In genomic region chr1:227134686-227135314, GRCh38 we compare ENCODE assay signal across 1 cellular context.
TF ChIP-seq lines count a peak whose summit lies in the region.

No MANE protein-coding gene starts in this region.

TF ChIP-seq in K562, 482 proteins besides CTCF, POLR2A, EP300 and RAD21 (continued from another document):
- no peak for TF ChIP-seq FUS (optimal IDR thresholded peaks at IDR 0.05; ENCODE audit: low read depth, low read length)
- TF ChIP-seq, protein P1, sequence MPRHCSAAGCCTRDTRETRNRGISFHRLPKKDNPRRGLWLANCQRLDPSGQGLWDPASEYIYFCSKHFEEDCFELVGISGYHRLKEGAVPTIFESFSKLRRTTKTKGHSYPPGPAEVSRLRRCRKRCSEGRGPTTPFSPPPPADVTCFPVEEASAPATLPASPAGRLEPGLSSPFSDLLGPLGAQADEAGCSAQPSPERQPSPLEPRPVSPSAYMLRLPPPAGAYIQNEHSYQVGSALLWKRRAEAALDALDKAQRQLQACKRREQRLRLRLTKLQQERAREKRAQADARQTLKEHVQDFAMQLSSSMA (CRISPR knock-in tag; IDR thresholded peaks at IDR 0.05), result no peak
